In genomic region chr15:60326824-60327654, GRCh38 we compare ENCODE assay signal across 8 cellular contexts.
DNase-seq lines count a peak whose midpoint lies in the region; ATAC-seq, FAIRE-seq and TF ChIP-seq lines count a peak whose summit lies in the region.

No MANE protein-coding gene starts in this region.

- no peaks in the 10 kb centered on the region for H3K9me3 ChIP-seq in iPS DF 6.9 (ENCODE audit: control insufficient read depth, insufficient read depth, low read length)

- TF ChIP-seq POLR2A in GM12892 (IDR thresholded peaks at IDR 0.05; ENCODE audit: low read depth, low read length), result no peak

- H3K4me3 ChIP-seq in iPS DF 6.9 (ENCODE audit: low read length), result no peak overlapping the region

- peak; percentile 98 for TF ChIP-seq CTCF in C4-2B (conservative IDR thresholded peaks at IDR 0.05)

- no peak overlapping the region for H3K4me3 Mint-ChIP-seq in activated CD8-positive, alpha-beta T cell treated with anti-CD3 and anti-CD28 coated beads, Interleukin-2, amount 10 ng/mL, durations not matched to agents 7 days and 5 days

- H3K4me1 Mint-ChIP-seq in activated CD8-positive, alpha-beta T cell treated with anti-CD3 and anti-CD28 coated beads, Interleukin-2, amount 10 ng/mL, durations not matched to agents 7 days and 5 days (ENCODE audit: low read depth), result no peaks in the 10 kb centered on the region

- ATAC-seq in activated CD8-positive, alpha-beta T cell treated with anti-CD3 and anti-CD28 coated beads, Interleukin-2, amount 10 ng/mL, durations not matched to agents 7 days and 5 days, result no peak
- ATAC-seq in HG02763 (IDR thresholded peaks at IDR 0.05; ENCODE audit: unreplicated experiment), result no peak
- no peak for ATAC-seq in HG02981 (IDR thresholded peaks at IDR 0.05; ENCODE audit: unreplicated experiment)

- DNase-seq in GM12892 (ENCODE audit: insufficient read length), result no peak
- DNase-seq in NCI-H446 (lab: John Stamatoyannopoulos, UW), result peak; percentile 63 to 70
- DNase-seq in activated CD8-positive, alpha-beta T cell treated with anti-CD3 and anti-CD28 coated beads, Interleukin-2, amount 10 ng/mL, durations not matched to agents 7 days and 5 days, result peak; percentile 60
- peak; percentile 52 for DNase-seq in iPS DF 6.9 (ENCODE audit: low read depth, low spot score)
- DNase-seq in stimulated activated CD8-positive, alpha-beta memory T cell treated with anti-CD3 and anti-CD28 coated beads, Interleukin-4, amount 100 ng/mL, for 48 hours, result peak; percentile 31

- H3K9me3 Mint-ChIP-seq in activated CD8-positive, alpha-beta T cell treated with anti-CD3 and anti-CD28 coated beads, Interleukin-2, amount 10 ng/mL, durations not matched to agents 7 days and 5 days (ENCODE audit: insufficient read depth), result no peaks in the 10 kb centered on the region

- H3K27me3 ChIP-seq in iPS DF 6.9 (ENCODE audit: control insufficient read depth, insufficient read depth, low read length), result no peaks in the 10 kb centered on the region

- CTCF ChIA-PET in activated CD8-positive, alpha-beta T cell treated with anti-CD3 and anti-CD28 coated beads, Interleukin-2, amount 10 ng/mL, durations not matched to agents 7 days and 5 days (lab: Charles Lee), result interaction anchor here (0.6 to 4.3 kb wide), 51 partner anchors 8 to 794 kb away, joined by 3 to 50 read pairs (median 4); no protein-coding TSS in a partner anchor

- peaks cover 40% of the 10 kb centered on the region for H3K27me3 Mint-ChIP-seq in activated CD8-positive, alpha-beta T cell treated with anti-CD3 and anti-CD28 coated beads, Interleukin-2, amount 10 ng/mL, durations not matched to agents 7 days and 5 days (ENCODE audit: low read depth)

- H3K27ac ChIP-seq in C4-2B (no peak overlapping the region), iPS DF 6.9 (ENCODE audit: low read length) (no peak overlapping the region)

- no peaks in the 10 kb centered on the region for H3K4me1 ChIP-seq in iPS DF 6.9 (ENCODE audit: control insufficient read depth, insufficient read depth, low read length)

- no CpG with 5 or more reads among the region's 5 CpGs for WGBS in iPS DF 6.9 (ENCODE audit: insufficient coverage, insufficient read length)

- H3K27ac Mint-ChIP-seq in activated CD8-positive, alpha-beta T cell treated with anti-CD3 and anti-CD28 coated beads, Interleukin-2, amount 10 ng/mL, durations not matched to agents 7 days and 5 days, result no peak overlapping the region

- H3K36me3 Mint-ChIP-seq in activated CD8-positive, alpha-beta T cell treated with anti-CD3 and anti-CD28 coated beads, Interleukin-2, amount 10 ng/mL, durations not matched to agents 7 days and 5 days (ENCODE audit: low read depth), result no peaks in the 10 kb centered on the region

- FAIRE-seq in GM12892 (lab: Jason Lieb, UNC), result peak; percentile 60

- POLR2A ChIA-PET in activated CD8-positive, alpha-beta T cell treated with anti-CD3 and anti-CD28 coated beads, Interleukin-2, amount 10 ng/mL, durations not matched to agents 7 days and 5 days (lab: Charles Lee), result interaction anchor here (0.7 kb wide), 1 partner anchor 585 kb away, joined by 3 read pairs; no protein-coding TSS in a partner anchor

- no peaks in the 10 kb centered on the region for H3K36me3 ChIP-seq in iPS DF 6.9 (ENCODE audit: control insufficient read depth, insufficient read depth, low read length)
